30 cellular contexts compared by ENCODE assay signal in genomic region chr3:165201964-165202363, GRCh38. TPM values are rescaled to one million over a fixed set of nuclear protein-coding genes. Genes with fewer than 3 reads are reported as not detected.
"Had no signal": no experiment of that assay in that cellular context is flagged by ENCODE, and none has a peak within 500 bp of the region (broad histone marks: within the 10 kb centered on the region; RNA-seq: fewer than 3 reads in every experiment).

No MANE protein-coding gene starts in this region.

- H3K4me3 ChIP-seq: stomach, suprapubic skin, testis, thoracic aorta, thyroid gland, tibial artery, tibial nerve, transverse colon, upper lobe of left lung, upper lobe of right lung, uterus, vagina had no signal

- H3K36me3 Mint-ChIP-seq: stimulated activated effector memory CD8-positive, alpha-beta T cell treated with anti-CD3 and anti-CD28 coated beads, Interleukin-12 subunit alpha, Interleukin-12 subunit beta, amount 100 ng/mL, for 72 hours; stimulated activated memory B cell treated with anti-CD40 and anti-IgM and Interleukin-4, amounts not matched to agents 10 μg/mL and 1 μg/mL and 100 μg/mL, for 72 hours; type B pancreatic cell had no signal

- H3K4me1 ChIP-seq: uterus had no signal

- H3K27ac Mint-ChIP-seq: stimulated activated effector memory CD8-positive, alpha-beta T cell treated with anti-CD3 and anti-CD28 coated beads, Interleukin-12 subunit alpha, Interleukin-12 subunit beta, amount 100 ng/mL, for 72 hours; stimulated activated memory B cell treated with anti-CD40 and anti-IgM and Interleukin-4, amounts not matched to agents 10 μg/mL and 1 μg/mL and 100 μg/mL, for 72 hours; stimulated activated naive B cell treated with anti-CD40 and anti-IgM and Interleukin-4, amounts not matched to agents 10 μg/mL and 1 μg/mL and 100 μg/mL, for 72 hours; stimulated activated naive CD8-positive, alpha-beta T cell treated with anti-CD3 and anti-CD28 coated beads, Interleukin-15, amount 100 ng/mL, for 72 hours; stimulated activated naive CD8-positive, alpha-beta T cell treated with anti-CD3 and anti-CD28 coated beads, Interleukin-15, Interleukin-2, amounts not matched to agents 100 ng/mL and 50 ng/mL, for 24 hours; type B pancreatic cell had no signal

- H3K27me3 ChIP-seq: testis, thyroid gland, vagina had no signal

- ATAC-seq: stimulated activated effector memory CD8-positive, alpha-beta T cell treated with anti-CD3 and anti-CD28 coated beads, Interleukin-12 subunit alpha, Interleukin-12 subunit beta, amount 100 ng/mL, for 72 hours; stimulated activated memory B cell treated with anti-CD40 and anti-IgM and Interleukin-4, amounts not matched to agents 10 μg/mL and 1 μg/mL and 100 μg/mL, for 72 hours; stimulated activated naive B cell treated with anti-CD40 and anti-IgM and Interleukin-4, amounts not matched to agents 10 μg/mL and 1 μg/mL and 100 μg/mL, for 72 hours; stimulated activated naive CD8-positive, alpha-beta T cell treated with anti-CD3 and anti-CD28 coated beads, Interleukin-15, amount 100 ng/mL, for 72 hours; stimulated activated naive CD8-positive, alpha-beta T cell treated with anti-CD3 and anti-CD28 coated beads, Interleukin-15, Interleukin-2, amounts not matched to agents 100 U/mL and 50 U/mL, for 24 hours had no signal

- H3K9me3 ChIP-seq: stomach, suprapubic skin, testis, thoracic aorta, thyroid gland, tibial artery, tibial nerve, transverse colon, upper lobe of left lung, upper lobe of right lung, uterus, vagina had no signal

- H3K36me3 ChIP-seq: stomach, suprapubic skin, thoracic aorta, thyroid gland, tibial artery, tibial nerve, transverse colon, upper lobe of left lung, upper lobe of right lung, uterus, vagina had no signal

- DNase-seq: stimulated activated CD4-positive, alpha-beta T cell treated with anti-CD3 and anti-CD28 coated beads, Interleukin-2, amount 100 ng/mL, for 48 hours; stimulated activated CD4-positive, alpha-beta T cell treated with anti-CD3 and anti-CD28 coated beads, Interleukin-4, amount 100 ng/mL, for 1 hour; stimulated activated CD4-positive, alpha-beta T cell treated with anti-CD3 and anti-CD28 coated beads, Interleukin-4, amount 100 ng/mL, for 24 hours; stimulated activated CD4-positive, alpha-beta T cell treated with anti-CD3 and anti-CD28 coated beads, Interleukin-4, amount 100 ng/mL, for 4 hours; stimulated activated CD8-positive, alpha-beta memory T cell treated with anti-CD3 and anti-CD28 coated beads, Interleukin-4, amount 100 ng/mL, for 48 hours; stimulated activated naive B cell treated with anti-CD40 and anti-IgM and Interleukin-4, amounts not matched to agents 10 μg/mL and 1 μg/mL and 100 μg/mL, for 72 hours; stimulated activated naive CD4-positive, alpha-beta T cell; stimulated activated naive CD4-positive, alpha-beta T cell treated with Interleukin-2 at 50 U/mL for 16 hours; stimulated activated naive CD8-positive, alpha-beta T cell treated with anti-CD3 and anti-CD28 coated beads, Interleukin-15, amount 100 ng/mL, for 72 hours; stimulated activated naive CD8-positive, alpha-beta T cell treated with anti-CD3 and anti-CD28 coated beads, Interleukin-15, Interleukin-2, amounts not matched to agents 100 U/mL and 50 U/mL, for 24 hours; stomach; substantia nigra; testis; thyroid gland; tibial artery; transverse colon; trophoblast cell; upper lobe of left lung; upper lobe of right lung; uterus had no signal

- FAIRE-seq: urothelium cell line had no signal

- H3K27ac ChIP-seq: stomach, suprapubic skin, testis, thoracic aorta, thyroid gland, tibial artery, tibial nerve, transverse colon, upper lobe of left lung, upper lobe of right lung, uterus, vagina had no signal

- H3K4me3 Mint-ChIP-seq: stimulated activated effector memory CD8-positive, alpha-beta T cell treated with anti-CD3 and anti-CD28 coated beads, Interleukin-12 subunit alpha, Interleukin-12 subunit beta, amount 100 ng/mL, for 72 hours; stimulated activated memory B cell treated with anti-CD40 and anti-IgM and Interleukin-4, amounts not matched to agents 10 μg/mL and 1 μg/mL and 100 μg/mL, for 72 hours; stimulated activated naive B cell treated with anti-CD40 and anti-IgM and Interleukin-4, amounts not matched to agents 10 μg/mL and 1 μg/mL and 100 μg/mL, for 72 hours; stimulated activated naive CD8-positive, alpha-beta T cell treated with anti-CD3 and anti-CD28 coated beads, Interleukin-15, amount 100 ng/mL, for 72 hours; stimulated activated naive CD8-positive, alpha-beta T cell treated with anti-CD3 and anti-CD28 coated beads, Interleukin-15, Interleukin-2, amounts not matched to agents 100 ng/mL and 50 ng/mL, for 24 hours; type B pancreatic cell had no signal

RNA-seq across cellular contexts. Expression of gene SLITRK3, which starts 5.8 kb away (rescaled TPM):
- total RNA-seq: subcutaneous adipose tissue, tibial nerve had no signal
